24 cellular contexts compared by ENCODE assay signal in genomic region chr2:152600051-152600657, GRCh38.
A peak's percentile ranks its signal among the peaks of the same experiment; 100 is the strongest.
DNase-seq lines count a peak whose midpoint lies in the region; ATAC-seq and TF ChIP-seq lines count a peak whose summit lies in the region.
"Had no signal": no experiment of that assay in that cellular context is flagged by ENCODE, and none has a peak within 500 bp of the region (broad histone marks: within the 10 kb centered on the region; RNA-seq: fewer than 3 reads in every experiment).

No MANE protein-coding gene starts in this region.

- 90% methylated on average over 6 of the region's 6 CpGs for WGBS in psoas muscle, 3 donors

- H3K9me3 ChIP-seq in psoas muscle: no peaks in the 10 kb centered on the region
- H3K9me3 ChIP-seq: colonic mucosa had no signal

- DNase-seq in COLO829 (ENCODE audit: low spot score) (peak; percentile 74), iPS-NIHi11 (ENCODE audit: low spot score) (peak; percentile 14), psoas muscle (no peak), GDM1 (lab: John Stamatoyannopoulos, UW) (no peak)
- DNase-seq: activated CD4-positive, alpha-beta T cell treated with anti-CD3 and anti-CD28 coated beads for 1 hour; amniotic stem cell; CD4-positive, alpha-beta memory T cell; colonic mucosa; effector memory CD4-positive, alpha-beta T cell; H7; KG1; midbrain; naive B cell; NCI-H1417; NCI-H2029; NCI-H526; NK-92 treated with Interleukin-12 subunit alpha and Interleukin-12 subunit beta, amount 100 ng/mL, for 24 hours; occipital lobe; stimulated activated CD4-positive, alpha-beta T cell treated with anti-CD3 and anti-CD28 coated beads, Interleukin-15, amount 100 ng/mL, for 24 hours; stimulated activated CD4-positive, alpha-beta T cell treated with anti-CD3 and anti-CD28 coated beads, Interleukin-4, amount 100 ng/mL, for 4 hours; T-helper 2 cell had no signal

- no peaks in the 10 kb centered on the region for H3K27me3 ChIP-seq in psoas muscle (ENCODE audit: insufficient read depth in 3 of 3, low read length in 2 of 3)
- H3K27me3 ChIP-seq: colonic mucosa had no signal

- H3K4me3 ChIP-seq in psoas muscle: no peak overlapping the region
- H3K4me3 ChIP-seq: colonic mucosa had no signal

- H3K4me1 ChIP-seq in psoas muscle: peaks cover 16% of the 10 kb centered on the region
- H3K4me1 ChIP-seq: colonic mucosa had no signal

- peaks cover 0 to 3% of the 10 kb centered on the region in 2 donors for H3K36me3 ChIP-seq in psoas muscle (ENCODE audit: insufficient read depth in 1 of 2, low read depth in 1 of 2)
- H3K36me3 ChIP-seq: colonic mucosa had no signal

- intact Hi-C loops in psoas muscle (cut with DNase I): no loop called here

- H3K27ac ChIP-seq in angular gyrus (ENCODE audit: low read depth, low read length) (peak overlapping the region; percentile 41), psoas muscle (peak overlapping the region; percentile 52)
- H3K27ac ChIP-seq: colonic mucosa had no signal

- TF ChIP-seq CTCF in psoas muscle (IDR thresholded peaks at IDR 0.05): no peak

- ATAC-seq in psoas muscle (peak in 3 of 4 donors; percentile 39 to 55 (median 51)), GM21786 (IDR thresholded peaks at IDR 0.05; ENCODE audit: unreplicated experiment) (no peak), GM21447 (IDR thresholded peaks at IDR 0.05; ENCODE audit: unreplicated experiment) (no peak)

Comparison
In these comparisons a context has a peak if more than half of its experiments do, and no peak if none do; other contexts are left out.
1. DNase-seq: peak in COLO829 (single experiment) and iPS-NIHi11 (single experiment); none in psoas muscle (0 of 2) and GDM1 (single experiment).
2. ATAC-seq: peak in psoas muscle (3 of 4); none in GM21786 (single experiment) and GM21447 (single experiment).